8 cellular contexts compared by ENCODE assay signal in genomic region chr2:206250041-206250897, GRCh38. TPM values are rescaled to one million over a fixed set of nuclear protein-coding genes. Genes with fewer than 3 reads are reported as not detected.
DNase-seq lines count a peak whose midpoint lies in the region; ATAC-seq and TF ChIP-seq lines count a peak whose summit lies in the region.

No MANE protein-coding gene starts in this region.

- no peak overlapping the region for H3K27ac Mint-ChIP-seq in T-helper 17 cell

- intact Hi-C loops in heart left ventricle (cut with DNase I) (loop anchor here in 1 of 10 donors (10.0 kb wide), 1 partner anchor 85 kb away; no protein-coding TSS in a partner anchor), Right ventricle myocardium inferior (cut with DNase I) (no loop called here), right cardiac atrium (cut with DNase I) (no loop called here), aorta (cut with DNase I) (no loop called here)

- H3K9me3 ChIP-seq in heart left ventricle (peaks cover 0 to 3% (median 0%) of the 10 kb centered on the region in 12 donors), T-helper 17 cell (ENCODE audit: control insufficient read depth, low read length, poor library complexity, severe bottlenecking) (no peaks in the 10 kb centered on the region), right cardiac atrium (ENCODE audit: control insufficient read depth, low read length) (no peaks in the 10 kb centered on the region), thymus (ENCODE audit: control insufficient read depth) (no peaks in the 10 kb centered on the region), aorta (ENCODE audit: control insufficient read depth, low read length) (no peaks in the 10 kb centered on the region)

- peaks cover 0 to 4% (median 0%) of the 10 kb centered on the region in 12 donors for H3K4me1 ChIP-seq in heart left ventricle
- H3K4me1 ChIP-seq in right cardiac atrium (ENCODE audit: control insufficient read depth, insufficient read depth, low read length), result no peaks in the 10 kb centered on the region
- no peaks in the 10 kb centered on the region for H3K4me1 ChIP-seq in thymus (ENCODE audit: control insufficient read depth, insufficient read depth, low read length)
- no peaks in the 10 kb centered on the region for H3K4me1 ChIP-seq in aorta (ENCODE audit: control insufficient read depth in 1 of 2, insufficient read depth in 2 of 2, low read length in 2 of 2)

- peaks cover 3% of the 10 kb centered on the region for H3K4me1 Mint-ChIP-seq in T-helper 17 cell

- H3K27ac ChIP-seq in heart left ventricle, result no peak overlapping the region
- H3K27ac ChIP-seq in right cardiac atrium (ENCODE audit: low read length), result no peak overlapping the region
- H3K27ac ChIP-seq in thymus (ENCODE audit: low read depth), result no peak overlapping the region
- H3K27ac ChIP-seq in aorta (ENCODE audit: low read depth in 1 of 2, low read length in 2 of 2), result no peak overlapping the region

- H3K4me3 ChIP-seq in heart left ventricle (peak overlapping the region in 9 of 12 donors; percentile 6 to 42 (median 17)), right cardiac atrium (ENCODE audit: low read length) (peak overlapping the region; percentile 32), thymus (ENCODE audit: low read length) (peak overlapping the region; percentile 36), aorta (ENCODE audit: low read length in 2 of 2) (no peak overlapping the region)

- H3K27me3 ChIP-seq in heart left ventricle, result peaks cover 0 to 79% (median 24%) of the 10 kb centered on the region in 9 donors
- H3K27me3 ChIP-seq in right cardiac atrium (ENCODE audit: control insufficient read depth, insufficient read depth), result no peaks in the 10 kb centered on the region
- H3K27me3 ChIP-seq in thymus (ENCODE audit: control insufficient read depth, insufficient read depth), result peaks cover 7% of the 10 kb centered on the region
- no peaks in the 10 kb centered on the region for H3K27me3 ChIP-seq in aorta (ENCODE audit: control insufficient read depth in 1 of 2, insufficient read depth in 2 of 2, low read length in 1 of 2)

- TF ChIP-seq CTCF in heart left ventricle (IDR thresholded peaks at IDR 0.05), result no peak

- H3K27me3 Mint-ChIP-seq in T-helper 17 cell, result peaks cover 54% of the 10 kb centered on the region

- 40 to 49% (median 45%) methylated on average over 45 of the region's 45 CpGs for WGBS in heart left ventricle, 4 donors
- WGBS in right cardiac atrium, result 39% methylated on average over 45 of the region's 45 CpGs
- WGBS in thymus, result 51% methylated on average over 45 of the region's 45 CpGs
- WGBS in aorta, 2 donors, result 44 to 47% methylated on average over 45 of the region's 45 CpGs

- H3K4me3 Mint-ChIP-seq in T-helper 17 cell, result peak overlapping the region; percentile 80

- ATAC-seq in heart left ventricle (peak in 1 of 4 donors; percentile 42), Right ventricle myocardium inferior (no peak), T-helper 17 cell (peak; percentile 74), right cardiac atrium (no peak), aorta (ENCODE audit: low FRiP score) (no peak)

- peaks cover 2% of the 10 kb centered on the region for H3K36me3 Mint-ChIP-seq in T-helper 17 cell (ENCODE audit: low read depth)

- no peaks in the 10 kb centered on the region for H3K36me3 ChIP-seq in heart left ventricle
- H3K36me3 ChIP-seq in thymus (ENCODE audit: control insufficient read depth, insufficient read depth), result no peaks in the 10 kb centered on the region
- no peaks in the 10 kb centered on the region for H3K36me3 ChIP-seq in aorta (ENCODE audit: control insufficient read depth in 1 of 2, insufficient read depth in 2 of 2, low read length in 1 of 2)

- no peak for DNase-seq in heart left ventricle
- no peak for DNase-seq in Right ventricle myocardium inferior (ENCODE audit: missing footprints)
- no peak for DNase-seq in T-helper 17 cell
- no peak for DNase-seq in right cardiac atrium
- no peak for DNase-seq in occipital lobe (lab: John Stamatoyannopoulos, UW)
- DNase-seq in aorta, result no peak
- DNase-seq in GM19240 (ENCODE audit: insufficient read length, low spot score), result no peak

- no peak for TF ChIP-seq POLR2A in heart left ventricle (IDR thresholded peaks at IDR 0.05)

RNA-seq across cellular contexts. Expression of gene ZDBF2, which starts 24.2 kb away (rescaled TPM):
- total RNA-seq in heart left ventricle (10 to 100 TPM in 5 of 9 donors, 1 to 10 TPM in 4; 4.7 to 14.8 (median 10.2) TPM), Right ventricle myocardium inferior (7.0 TPM), T-helper 17 cell (10 to 100 TPM; 14.0 to 23.2 TPM), right cardiac atrium (10 to 100 TPM; 10.0 to 16.2 (median 11.3) TPM), occipital lobe (35.7 TPM), aorta (10 to 100 TPM; 15.1 to 20.2 TPM)
- polyA plus RNA-seq in heart left ventricle (1 to 10 TPM; 1.2 to 1.7 TPM), right cardiac atrium (1.9 TPM), thymus (3.1 TPM), aorta (1 to 10 TPM; 2.1 to 3.0 TPM)

Comparison
In these comparisons a context has a peak if more than half of its experiments do, and no peak if none do; other contexts are left out.
1. H3K4me3 ChIP-seq: peak in heart left ventricle (9 of 12), right cardiac atrium (single experiment) and thymus (single experiment); none in aorta (0 of 2).